Comparison of ENCODE assay signal across 11 cellular contexts in the genomic region with DNA sequence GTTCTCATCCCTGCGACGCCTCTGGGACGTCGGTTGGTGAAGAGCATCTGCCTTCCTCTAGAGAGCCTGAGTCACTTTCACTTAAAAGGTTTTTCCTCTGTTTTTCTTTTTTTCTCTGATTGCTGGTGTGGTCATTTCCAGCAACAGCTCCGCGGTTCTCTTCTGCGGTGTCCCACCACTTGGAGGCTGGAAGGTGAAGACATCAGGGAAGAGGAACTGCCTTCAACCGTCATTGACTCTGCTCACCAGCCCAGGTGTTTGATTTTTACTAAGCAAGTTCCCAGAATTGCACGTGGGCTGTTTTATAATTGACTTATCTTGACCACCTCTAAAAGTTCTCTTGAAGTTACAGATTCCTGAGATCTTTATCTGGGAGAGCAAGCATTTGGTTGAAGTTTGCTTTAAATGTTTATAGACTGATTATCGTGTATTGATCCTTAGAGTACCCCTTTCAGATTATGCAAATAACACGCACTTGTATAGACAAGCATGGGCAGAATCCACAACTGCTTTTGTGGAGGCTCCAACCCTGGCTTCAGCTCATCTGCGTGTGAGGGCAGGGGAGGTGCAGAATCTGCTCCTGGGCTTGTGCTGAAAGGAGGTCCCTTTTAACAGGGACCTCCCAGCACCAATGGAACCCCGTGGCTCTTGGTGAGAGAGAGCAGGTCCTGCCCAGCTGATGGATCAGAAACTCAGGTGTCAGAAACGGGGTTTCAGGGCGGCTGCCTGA. TPM values are rescaled to one million over a fixed set of nuclear protein-coding genes. Genes with fewer than 3 reads are reported as not detected.
A peak's percentile ranks its signal among the peaks of the same experiment; 100 is the strongest.
DNase-seq lines count a peak whose midpoint lies in the region; ATAC-seq, FAIRE-seq and TF ChIP-seq lines count a peak whose summit lies in the region.
"Had no signal": no experiment of that assay in that cellular context is flagged by ENCODE, and none has a peak within 500 bp of the region (broad histone marks: within the 10 kb centered on the region; RNA-seq: fewer than 3 reads in every experiment).

No MANE protein-coding gene starts in this region.

- H3K27me3 Mint-ChIP-seq in endodermal cell (ENCODE audit: insufficient read depth), result no peaks in the 10 kb centered on the region
- H3K27me3 Mint-ChIP-seq in type B pancreatic cell, result no peaks in the 10 kb centered on the region

- H3K36me3 ChIP-seq in endodermal cell (ENCODE audit: control insufficient read depth, insufficient read depth, low read length) (peaks cover 10% of the 10 kb centered on the region), kidney (ENCODE audit: control insufficient read depth in 1 of 2, insufficient read depth in 2 of 2, low read length in 2 of 2) (no peaks in the 10 kb centered on the region)

- H3K36me3 Mint-ChIP-seq in endodermal cell (ENCODE audit: low read depth) (peaks cover 11% of the 10 kb centered on the region), type B pancreatic cell (no peaks in the 10 kb centered on the region)

- intact Hi-C loops in kidney (cut with DNase I), result no loop called here

- H3K9me3 ChIP-seq in endodermal cell (ENCODE audit: control insufficient read depth, low read length), result no peaks in the 10 kb centered on the region
- H3K9me3 ChIP-seq in kidney (ENCODE audit: control insufficient read depth in 1 of 2, low read length in 2 of 2), result no peaks in the 10 kb centered on the region

- H3K9ac ChIP-seq in endodermal cell (ENCODE audit: extremely low read depth, low read length, poor library complexity, severe bottlenecking) (no peak overlapping the region), kidney (ENCODE audit: low read length in 2 of 2) (no peak overlapping the region)

- H3K4me3 ChIP-seq in endodermal cell (ENCODE audit: low read length) (no peak overlapping the region), kidney (ENCODE audit: low read length in 2 of 2) (no peak overlapping the region)
- H3K4me3 ChIP-seq: hepatocyte had no signal

- H3K27me3 ChIP-seq in endodermal cell (ENCODE audit: control insufficient read depth, insufficient read depth, low read length, poor library complexity, severe bottlenecking), result no peaks in the 10 kb centered on the region
- H3K27me3 ChIP-seq: hepatocyte had no signal

- H3K4me3 Mint-ChIP-seq in endodermal cell, result no peak overlapping the region
- H3K4me3 Mint-ChIP-seq in type B pancreatic cell, result peak overlapping the region; percentile 72

- H3K9me3 Mint-ChIP-seq in endodermal cell, result no peaks in the 10 kb centered on the region
- no peaks in the 10 kb centered on the region for H3K9me3 Mint-ChIP-seq in type B pancreatic cell

- peaks cover 26% of the 10 kb centered on the region for H3K4me1 ChIP-seq in endodermal cell (ENCODE audit: control insufficient read depth, insufficient read depth, low read length)
- H3K4me1 ChIP-seq in kidney (ENCODE audit: control insufficient read depth in 1 of 2, insufficient read depth in 1 of 2, low read depth in 1 of 2, low read length in 2 of 2), result peaks cover 8 to 18% of the 10 kb centered on the region in 2 donors

- peak; percentile 83 for DNase-seq in stimulated activated CD4-positive, alpha-beta T cell treated with anti-CD3 and anti-CD28 coated beads, Interleukin-1b, Interleukin-23, amount 100 ng/mL, for 48 hours
- no peak for DNase-seq in stimulated activated CD4-positive, alpha-beta T cell treated with anti-CD3 and anti-CD28 coated beads, Interleukin-12 subunit alpha, Interleukin-12 subunit beta, amount 100 ng/mL, for 4 hours
- peak; percentile 80 for DNase-seq in activated CD4-positive, alpha-beta T cell treated with anti-CD3 and anti-CD28 coated beads for 48 hours
- DNase-seq in endodermal cell, result peak; percentile 26
- DNase-seq in type B pancreatic cell (ENCODE audit: extremely low spot score, unreplicated experiment), result no peak
- no peak for DNase-seq in NCI-H1694 (lab: John Stamatoyannopoulos, UW)
- DNase-seq in kidney, result no peak
- DNase-seq: NCI-H2107, SHP77 treated with DMSO at 0.1 percent for 48 hours had no signal

- peak overlapping the region; percentile 52 for H3K27ac Mint-ChIP-seq in endodermal cell
- H3K27ac Mint-ChIP-seq in type B pancreatic cell, result peak overlapping the region; percentile 53

- no peak for TF ChIP-seq CTCF in endodermal cell (conservative IDR thresholded peaks at IDR 0.05)
- no peak for TF ChIP-seq CTCF in type B pancreatic cell (conservative IDR thresholded peaks at IDR 0.05)
- TF ChIP-seq CTCF in kidney (IDR thresholded peaks at IDR 0.05; ENCODE audit: borderline replicate concordance, extremely low read depth, insufficient read depth), result no peak

- no peak for ATAC-seq in HG02798 (IDR thresholded peaks at IDR 0.05; ENCODE audit: poor library complexity, unreplicated experiment)

- WGBS in endodermal cell (ENCODE audit: insufficient coverage in 1 of 2, insufficient read length in 1 of 2), 2 experiments, result 87 to 94% methylated on average over 11 to 15 of the region's 15 CpGs

- H3K4me1 Mint-ChIP-seq in endodermal cell, result peaks cover 48% of the 10 kb centered on the region
- peaks cover 16% of the 10 kb centered on the region for H3K4me1 Mint-ChIP-seq in type B pancreatic cell (ENCODE audit: unreplicated experiment)

- no peak overlapping the region for H3K27ac ChIP-seq in endodermal cell (ENCODE audit: low read depth, low read length)
- no peak overlapping the region for H3K27ac ChIP-seq in kidney (ENCODE audit: low read depth in 2 of 2, low read length in 2 of 2)
- H3K27ac ChIP-seq: hepatocyte had no signal

- no peak for FAIRE-seq in kidney (lab: Jason Lieb, UNC)

RNA-seq across cellular contexts. Expression of gene CTDP1, which starts 3.5 kb away (rescaled TPM):
- total RNA-seq in endodermal cell, result 10 to 100 TPM; 29.8 to 35.6 TPM
- polyA plus RNA-seq in endodermal cell (2013, experiment 1 of 2), result 21.1 TPM
- polyA plus RNA-seq in endodermal cell (2013, experiment 2 of 2), result 18.8 TPM
- total RNA-seq in type B pancreatic cell (ENCODE audit: low replicate concordance), result 21.1 and 27.6 TPM in 2 replicates
- total RNA-seq in kidney, result 21.8 TPM
- 11.1 TPM for polyA plus RNA-seq in kidney (ENCODE audit: insufficient read depth, low read depth, low replicate concordance)

Comparison
In these comparisons a context has a peak if more than half of its experiments do, and no peak if none do; other contexts are left out.
1. DNase-seq: peak in stimulated activated CD4-positive, alpha-beta T cell treated with anti-CD3 and anti-CD28 coated beads, Interleukin-1b, Interleukin-23, amount 100 ng/mL, for 48 hours (single experiment), activated CD4-positive, alpha-beta T cell treated with anti-CD3 and anti-CD28 coated beads for 48 hours (single experiment) and endodermal cell (single experiment); none in stimulated activated CD4-positive, alpha-beta T cell treated with anti-CD3 and anti-CD28 coated beads, Interleukin-12 subunit alpha, Interleukin-12 subunit beta, amount 100 ng/mL, for 4 hours (single experiment), type B pancreatic cell (single experiment), NCI-H1694 (single experiment) and kidney (single experiment).